ENCODE assay signal across 30 cellular contexts in the genomic region with DNA sequence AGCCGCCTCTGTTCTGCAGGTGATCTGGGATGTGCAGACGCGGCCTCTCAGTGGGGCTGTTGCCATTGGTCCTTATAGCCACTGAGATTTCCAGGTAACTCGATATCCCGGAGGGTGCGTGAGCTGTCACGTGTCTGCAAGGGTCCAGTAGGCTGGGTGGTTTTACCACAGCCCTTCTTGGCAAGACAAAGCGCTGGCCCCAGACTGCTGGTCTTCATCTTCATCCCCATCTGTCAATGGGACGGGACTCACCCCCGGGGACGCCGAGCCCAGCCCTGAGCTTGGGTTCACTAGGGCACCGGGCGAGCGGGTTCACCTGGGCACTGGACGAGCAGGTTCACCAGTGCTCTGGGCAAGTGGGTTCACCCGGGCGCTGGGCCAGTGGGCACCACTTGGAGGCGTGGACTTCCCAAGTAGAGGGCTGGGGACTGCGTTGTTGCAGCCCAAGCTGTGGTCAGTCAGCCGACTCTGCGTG. TPM values are rescaled to one million over a fixed set of nuclear protein-coding genes. Genes with fewer than 3 reads are reported as not detected.
A peak's percentile ranks its signal among the peaks of the same experiment; 100 is the strongest.
DNase-seq lines count a peak whose midpoint lies in the region; ATAC-seq and TF ChIP-seq lines count a peak whose summit lies in the region.
"Had no signal": no experiment of that assay in that cellular context is flagged by ENCODE, and none has a peak within 500 bp of the region (broad histone marks: within the 10 kb centered on the region; RNA-seq: fewer than 3 reads in every experiment).

No MANE protein-coding gene starts in this region.

- no peaks in the 10 kb centered on the region for H3K36me3 ChIP-seq in BLaER1
- H3K36me3 ChIP-seq in heart left ventricle, result no peaks in the 10 kb centered on the region
- H3K36me3 ChIP-seq: breast epithelium, suprapubic skin had no signal

- no peak for TF ChIP-seq CTCF in CD14-positive monocyte (IDR thresholded peaks at IDR 0.05)
- no peak for TF ChIP-seq CTCF in heart left ventricle (IDR thresholded peaks at IDR 0.05)

- peaks cover 13% of the 10 kb centered on the region; the same call in 1 of the 2 replicates for H3K27me3 ChIP-seq in BLaER1
- peaks cover 0 to 4% (median 0%) of the 10 kb centered on the region in 9 donors for H3K27me3 ChIP-seq in heart left ventricle
- H3K27me3 ChIP-seq: breast epithelium had no signal

- H3K36me3 Mint-ChIP-seq in CD14-positive monocyte, result no peaks in the 10 kb centered on the region
- H3K36me3 Mint-ChIP-seq: CD4-positive, CD25-positive, alpha-beta regulatory T cell; mesothelial cell of epicardium; naive thymus-derived CD4-positive, alpha-beta T cell had no signal

- no peaks in the 10 kb centered on the region for H4K20me1 ChIP-seq in BLaER1

- H3K4me2 ChIP-seq in BLaER1, result peak overlapping the region; percentile 83; the same call in 1 of the 2 replicates
- H3K4me2 ChIP-seq: SK-N-SH had no signal

- ATAC-seq in heart left ventricle, result no peak
- ATAC-seq: esophagus mucosa; heart right ventricle; K562; left colon; naive thymus-derived CD4-positive, alpha-beta T cell; T-helper 17 cell had no signal

- H3K4me3 ChIP-seq in BLaER1 (no peak overlapping the region), heart left ventricle (no peak overlapping the region)
- H3K4me3 ChIP-seq: breast epithelium, coronary artery, heart right ventricle, K562, suprapubic skin had no signal

- peaks cover 83% of the 10 kb centered on the region for H3K4me1 ChIP-seq in BLaER1
- H3K4me1 ChIP-seq in heart left ventricle, result no peaks in the 10 kb centered on the region
- H3K4me1 ChIP-seq: breast epithelium, heart right ventricle had no signal

- no peak for TF ChIP-seq POLR2A in heart left ventricle (IDR thresholded peaks at IDR 0.05)

- DNase-seq in CD14-positive monocyte (ENCODE audit: low spot score) (peak; percentile 44), heart left ventricle (peak in 3 of 5 donors; percentile 5 to 43 (median 19)), mesenteric fat pad (ENCODE audit: low spot score) (peak; percentile 89), NCI-H774 (lab: John Stamatoyannopoulos, UW) (no peak), cerebellar cortex (ENCODE audit: low spot score) (no peak)
- no peak for DNase-seq in stimulated activated CD4-positive, alpha-beta T cell treated with anti-CD3 and anti-CD28 coated beads, Interleukin-12 subunit alpha, Interleukin-12 subunit beta, amount 100 ng/mL, for 4 hours
- DNase-seq: activated CD4-positive, alpha-beta T cell treated with anti-CD3 and anti-CD28 coated beads, Interleukin-2, amount 10 ng/mL, durations not matched to agents 24 days and 14 days; activated T-cell treated with anti-CD3 and anti-CD28 coated beads, Interleukin-2, amount 50 U/mL, for 24 hours; CD4-positive, CD25-positive, alpha-beta regulatory T cell; DND-41; foreskin fibroblast; HCEC 1CT; left colon; naive thymus-derived CD4-positive, alpha-beta T cell; NCI-H1092 treated with DMSO at 0.1 percent for 48 hours; NCI-H2081 treated with DMSO at 0.1 percent for 48 hours; retina; RPMI8226; SK-N-SH; stimulated activated naive CD4-positive, alpha-beta T cell had no signal

- no peak overlapping the region for H3K4me3 Mint-ChIP-seq in CD14-positive monocyte
- H3K4me3 Mint-ChIP-seq: activated CD4-positive, alpha-beta T cell treated with anti-CD3 and anti-CD28 coated beads, Interleukin-2, amount 10 ng/mL, durations not matched to agents 24 days and 14 days; activated T-cell treated with anti-CD3 and anti-CD28 coated beads, Interleukin-2, amount 50 U/mL, for 24 hours; mesothelial cell of epicardium; naive thymus-derived CD4-positive, alpha-beta T cell; T-helper 17 cell had no signal

- H3K9me3 ChIP-seq in BLaER1, result no peaks in the 10 kb centered on the region
- no peaks in the 10 kb centered on the region for H3K9me3 ChIP-seq in heart left ventricle
- H3K9me3 ChIP-seq: breast epithelium, heart right ventricle, SK-N-SH, suprapubic skin had no signal

- 78 to 85% (median 81%) methylated on average over 6 to 22 of the region's 22 CpGs for WGBS in heart left ventricle, 4 donors

- no peak overlapping the region for H3K27ac Mint-ChIP-seq in CD14-positive monocyte
- H3K27ac Mint-ChIP-seq: activated CD4-positive, alpha-beta T cell treated with anti-CD3 and anti-CD28 coated beads, Interleukin-2, amount 10 ng/mL, durations not matched to agents 24 days and 14 days; activated T-cell treated with anti-CD3 and anti-CD28 coated beads, Interleukin-2, amount 50 U/mL, for 24 hours; CD4-positive, CD25-positive, alpha-beta regulatory T cell; mesothelial cell of epicardium; naive thymus-derived CD4-positive, alpha-beta T cell; T-helper 17 cell had no signal

- intact Hi-C loops in CD14-positive monocyte (cut with micrococcal nuclease) (no loop called here), heart left ventricle (cut with DNase I) (loop anchor here in 2 of 10 donors (10.0 kb wide), 1 partner anchor 91 kb away; no protein-coding TSS in a partner anchor)

- H3K27me3 Mint-ChIP-seq in CD14-positive monocyte (ENCODE audit: low read depth in 3 of 3), result peaks cover 4 to 9% (median 4%) of the 10 kb centered on the region in 3 donors
- H3K27me3 Mint-ChIP-seq: CD4-positive, CD25-positive, alpha-beta regulatory T cell had no signal

- H3K9ac ChIP-seq in BLaER1, result no peak overlapping the region
- H3K9ac ChIP-seq: SK-N-SH had no signal

- H3K27ac ChIP-seq in BLaER1 (no peak overlapping the region), heart left ventricle (no peak overlapping the region)
- H3K27ac ChIP-seq: breast epithelium, coronary artery, heart right ventricle, suprapubic skin had no signal

- no peaks in the 10 kb centered on the region for H3K4me1 Mint-ChIP-seq in CD14-positive monocyte
- H3K4me1 Mint-ChIP-seq: activated CD4-positive, alpha-beta T cell treated with anti-CD3 and anti-CD28 coated beads, Interleukin-2, amount 10 ng/mL, durations not matched to agents 24 days and 14 days; CD4-positive, CD25-positive, alpha-beta regulatory T cell had no signal

- no peaks in the 10 kb centered on the region for H3K9me3 Mint-ChIP-seq in CD14-positive monocyte
- H3K9me3 Mint-ChIP-seq: activated CD4-positive, alpha-beta T cell treated with anti-CD3 and anti-CD28 coated beads, Interleukin-2, amount 10 ng/mL, durations not matched to agents 24 days and 14 days; activated T-cell treated with anti-CD3 and anti-CD28 coated beads, Interleukin-2, amount 50 U/mL, for 24 hours; CD4-positive, CD25-positive, alpha-beta regulatory T cell; mesothelial cell of epicardium; naive thymus-derived CD4-positive, alpha-beta T cell had no signal

RNA-seq across cellular contexts. Expression of a gene that starts 51.3 kb away (rescaled TPM):
- polyA plus RNA-seq in CD14-positive monocyte (not detected), heart left ventricle (10 to 100 TPM in 1 of 2 donors, 1 to 10 TPM in 1; 4.0 to 33.1 TPM)
- total RNA-seq in heart left ventricle (100 to 1,000 TPM in 1 of 9 donors, 10 to 100 TPM in 8; 13.2 to 127 (median 45.9) TPM), mesenteric fat pad (1.8 TPM)
- total RNA-seq: HT1080, K562 had no signal

Comparison
In these comparisons a context has a peak if more than half of its experiments do, and no peak if none do; other contexts are left out.
1. DNase-seq: peak in CD14-positive monocyte (single experiment), heart left ventricle (3 of 5) and mesenteric fat pad (single experiment); none in stimulated activated CD4-positive, alpha-beta T cell treated with anti-CD3 and anti-CD28 coated beads, Interleukin-12 subunit alpha, Interleukin-12 subunit beta, amount 100 ng/mL, for 4 hours (single experiment), NCI-H774 (single experiment) and cerebellar cortex (single experiment).